ENCODE assay signal across 22 cellular contexts in genomic region chr7:127409629-127410028, GRCh38. TPM values are rescaled to one million over a fixed set of nuclear protein-coding genes. Genes with fewer than 3 reads are reported as not detected.
DNase-seq lines count a peak whose midpoint lies in the region; ATAC-seq and TF ChIP-seq lines count a peak whose summit lies in the region.
"Had no signal": no experiment of that assay in that cellular context is flagged by ENCODE, and none has a peak within 500 bp of the region (broad histone marks: within the 10 kb centered on the region; RNA-seq: fewer than 3 reads in every experiment).

No MANE protein-coding gene starts in this region.

- H3K27ac Mint-ChIP-seq in activated naive CD4-positive, alpha-beta T cell treated with anti-CD3 and anti-CD28 coated beads for 36 hours, result no peak overlapping the region
- H3K27ac Mint-ChIP-seq in T-helper 17 cell, result no peak overlapping the region
- H3K27ac Mint-ChIP-seq: activated naive CD4-positive, alpha-beta T cell treated with anti-CD3 and anti-CD28 coated beads, Interleukin-2, amount 10 ng/mL, durations not matched to agents 7 days and 5 days; effector memory CD8-positive, alpha-beta T cell; IgD-negative memory B cell had no signal

- no peaks in the 10 kb centered on the region for H3K27me3 Mint-ChIP-seq in activated naive CD4-positive, alpha-beta T cell treated with anti-CD3 and anti-CD28 coated beads for 36 hours (ENCODE audit: low read depth)
- H3K27me3 Mint-ChIP-seq in T-helper 17 cell, result peaks cover 10% of the 10 kb centered on the region
- H3K27me3 Mint-ChIP-seq: activated naive CD4-positive, alpha-beta T cell treated with anti-CD3 and anti-CD28 coated beads, Interleukin-2, amount 10 ng/mL, durations not matched to agents 7 days and 5 days; IgD-negative memory B cell had no signal

- H3K36me3 Mint-ChIP-seq in activated naive CD4-positive, alpha-beta T cell treated with anti-CD3 and anti-CD28 coated beads for 36 hours (ENCODE audit: low read depth), result no peaks in the 10 kb centered on the region
- H3K36me3 Mint-ChIP-seq in T-helper 17 cell (ENCODE audit: low read depth), result peaks cover 4% of the 10 kb centered on the region
- H3K36me3 Mint-ChIP-seq: IgD-negative memory B cell had no signal

- H3K4me1 Mint-ChIP-seq in activated naive CD4-positive, alpha-beta T cell treated with anti-CD3 and anti-CD28 coated beads for 36 hours (ENCODE audit: low read depth), result peaks cover 32% of the 10 kb centered on the region
- H3K4me1 Mint-ChIP-seq in T-helper 17 cell, result peaks cover 25% of the 10 kb centered on the region

- intact Hi-C loops in activated naive CD4-positive, alpha-beta T cell treated with anti-CD3 and anti-CD28 coated beads for 36 hours (cut with micrococcal nuclease), result loop anchor here (5.0 kb wide), 1 partner anchor 698 kb away; no protein-coding TSS in a partner anchor

- H3K9me3 ChIP-seq in T-helper 17 cell (ENCODE audit: control insufficient read depth, low read length, poor library complexity, severe bottlenecking), result no peaks in the 10 kb centered on the region
- H3K9me3 ChIP-seq: right atrium auricular region, thoracic aorta had no signal

- CTCF ChIA-PET in activated naive CD4-positive, alpha-beta T cell treated with anti-CD3 and anti-CD28 coated beads for 36 hours (lab: Charles Lee), result interaction anchor here (1.2 kb wide), 1 partner anchor 62 kb away, joined by 3 read pairs; no protein-coding TSS in a partner anchor

- DNase-seq in activated naive CD4-positive, alpha-beta T cell treated with anti-CD3 and anti-CD28 coated beads for 36 hours, result peak; percentile 7
- no peak for DNase-seq in activated naive CD4-positive, alpha-beta T cell treated with anti-CD3 and anti-CD28 coated beads, Interleukin-2, amount 50 U/mL, for 16 hours
- peak; percentile 45 for DNase-seq in MV-4-11 (lab: John Stamatoyannopoulos, UW)
- peak in 1 of 2 donors; percentile 24 for DNase-seq in cardiac fibroblast (ENCODE audit: low read depth in 2 of 2)
- no peak for DNase-seq in retinal pigment epithelial cell (ENCODE audit: low read depth)
- DNase-seq in DMS 273 (lab: John Stamatoyannopoulos, UW; ENCODE audit: unreplicated experiment), result no peak
- no peak for DNase-seq in T-helper 1 cell
- no peak for DNase-seq in T-helper 17 cell
- DNase-seq: 8988T; activated CD8-positive, alpha-beta memory T cell treated with anti-CD3 and anti-CD28 coated beads, Interleukin-2, amount 50 U/mL, for 48 hours; activated naive CD4-positive, alpha-beta T cell treated with anti-CD3 and anti-CD28 coated beads, Interleukin-2, amount 10 ng/mL, durations not matched to agents 7 days and 5 days; effector memory CD8-positive, alpha-beta T cell; foreskin melanocyte; NCI-H146; NCI-H446 treated with DMSO at 0.1 percent for 48 hours; PC-3; SW 1271 had no signal

- TF ChIP-seq CTCF in cardiac fibroblast (IDR thresholded peaks at IDR 0.05; ENCODE audit: low read depth, low read length) (peak; percentile 28), retinal pigment epithelial cell (conservative IDR thresholded peaks at IDR 0.05; ENCODE audit: low read depth, low read length) (peak; percentile 17)

- ATAC-seq in T-helper 17 cell, result no peak
- ATAC-seq: effector memory CD8-positive, alpha-beta T cell; HCT116; PC-3 had no signal

- H3K4me3 Mint-ChIP-seq in activated naive CD4-positive, alpha-beta T cell treated with anti-CD3 and anti-CD28 coated beads for 36 hours, result no peak overlapping the region
- H3K4me3 Mint-ChIP-seq in T-helper 17 cell, result no peak overlapping the region
- H3K4me3 Mint-ChIP-seq: activated naive CD4-positive, alpha-beta T cell treated with anti-CD3 and anti-CD28 coated beads, Interleukin-2, amount 10 ng/mL, durations not matched to agents 7 days and 5 days; effector memory CD8-positive, alpha-beta T cell; IgD-negative memory B cell had no signal

- H3K9me3 Mint-ChIP-seq in activated naive CD4-positive, alpha-beta T cell treated with anti-CD3 and anti-CD28 coated beads for 36 hours, result no peaks in the 10 kb centered on the region
- H3K9me3 Mint-ChIP-seq: activated naive CD4-positive, alpha-beta T cell treated with anti-CD3 and anti-CD28 coated beads, Interleukin-2, amount 10 ng/mL, durations not matched to agents 7 days and 5 days; IgD-negative memory B cell had no signal

- no peak overlapping the region for H3K4me3 ChIP-seq in cardiac fibroblast (replicated peaks in 1 of 2; ENCODE audit: low read depth in 2 of 2, low read length in 2 of 2)
- H3K4me3 ChIP-seq in retinal pigment epithelial cell (ENCODE audit: low read length), result no peak overlapping the region
- H3K4me3 ChIP-seq: lung, right atrium auricular region, thoracic aorta had no signal

RNA-seq across cellular contexts. Expression of gene ZNF800, which starts 17.1 kb away (rescaled TPM):
- 10 to 100 TPM; 18.2 to 19.5 TPM for total RNA-seq in activated naive CD4-positive, alpha-beta T cell treated with anti-CD3 and anti-CD28 coated beads for 36 hours
- total RNA-seq in T-helper 17 cell, result 10 to 100 TPM; 67.2 to 70.1 TPM

Comparison
In these comparisons a context has a peak if more than half of its experiments do, and no peak if none do; other contexts are left out.
1. DNase-seq: peak in activated naive CD4-positive, alpha-beta T cell treated with anti-CD3 and anti-CD28 coated beads for 36 hours (single experiment) and MV-4-11 (single experiment); none in activated naive CD4-positive, alpha-beta T cell treated with anti-CD3 and anti-CD28 coated beads, Interleukin-2, amount 50 U/mL, for 16 hours (single experiment), retinal pigment epithelial cell (single experiment), DMS 273 (single experiment), T-helper 1 cell (0 of 5) and T-helper 17 cell (0 of 3).